Comparison of ENCODE assay signal across 1 cellular context in the genomic region with DNA sequence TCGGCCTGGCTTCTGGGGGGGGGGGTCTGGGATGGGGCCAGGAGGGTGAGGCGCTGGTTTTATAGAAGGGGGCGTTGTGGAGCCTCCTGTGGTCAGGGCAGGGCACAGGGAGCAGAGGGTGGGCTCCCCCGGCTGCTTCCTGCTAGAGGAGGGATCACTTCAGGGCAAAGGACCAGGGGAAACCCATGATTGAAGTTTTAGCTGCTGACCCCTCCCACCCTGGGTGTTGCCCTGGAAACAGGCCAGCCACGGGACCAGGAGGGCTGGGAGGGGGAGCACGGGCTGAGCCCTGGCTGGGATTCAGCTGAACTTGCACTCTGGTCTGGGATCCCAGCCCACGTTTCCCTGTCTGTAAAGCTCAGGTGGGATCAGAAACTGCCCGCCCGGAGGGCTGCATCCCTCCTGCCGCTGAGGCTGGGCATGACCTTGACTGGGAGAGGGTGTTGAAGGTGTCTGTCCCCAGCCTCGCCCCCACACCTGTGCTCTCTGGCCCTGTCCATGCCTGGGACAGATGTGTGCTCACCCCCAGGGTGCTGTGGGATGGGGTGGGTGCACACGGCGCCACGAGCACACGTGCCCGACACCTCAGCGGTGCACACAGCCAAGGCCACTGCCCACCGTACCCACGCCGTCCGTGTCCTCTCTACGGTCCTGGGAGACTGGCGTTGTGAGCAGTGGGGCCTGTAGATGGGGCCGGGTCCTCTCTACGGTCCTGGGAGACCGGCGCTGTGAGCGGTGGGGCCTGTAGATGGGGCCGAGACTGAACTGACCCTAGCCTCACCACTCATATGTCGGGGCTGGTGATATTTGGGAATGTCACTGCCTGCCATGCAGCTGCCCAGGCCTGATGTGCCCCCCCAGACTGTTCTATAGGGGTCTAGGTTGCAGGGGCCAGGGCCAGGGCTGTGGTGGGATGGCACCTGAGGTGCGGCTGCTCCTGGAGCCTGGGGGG.
TF ChIP-seq lines count a peak whose summit lies in the region.

No MANE protein-coding gene starts in this region.

TF ChIP-seq in SK-N-SH treated with all-trans-retinoic acid at 6 μM for 48 hours, 23 proteins besides CTCF, POLR2A, EP300 and RAD21 (continued from another document):
- TF ChIP-seq, protein P1, sequence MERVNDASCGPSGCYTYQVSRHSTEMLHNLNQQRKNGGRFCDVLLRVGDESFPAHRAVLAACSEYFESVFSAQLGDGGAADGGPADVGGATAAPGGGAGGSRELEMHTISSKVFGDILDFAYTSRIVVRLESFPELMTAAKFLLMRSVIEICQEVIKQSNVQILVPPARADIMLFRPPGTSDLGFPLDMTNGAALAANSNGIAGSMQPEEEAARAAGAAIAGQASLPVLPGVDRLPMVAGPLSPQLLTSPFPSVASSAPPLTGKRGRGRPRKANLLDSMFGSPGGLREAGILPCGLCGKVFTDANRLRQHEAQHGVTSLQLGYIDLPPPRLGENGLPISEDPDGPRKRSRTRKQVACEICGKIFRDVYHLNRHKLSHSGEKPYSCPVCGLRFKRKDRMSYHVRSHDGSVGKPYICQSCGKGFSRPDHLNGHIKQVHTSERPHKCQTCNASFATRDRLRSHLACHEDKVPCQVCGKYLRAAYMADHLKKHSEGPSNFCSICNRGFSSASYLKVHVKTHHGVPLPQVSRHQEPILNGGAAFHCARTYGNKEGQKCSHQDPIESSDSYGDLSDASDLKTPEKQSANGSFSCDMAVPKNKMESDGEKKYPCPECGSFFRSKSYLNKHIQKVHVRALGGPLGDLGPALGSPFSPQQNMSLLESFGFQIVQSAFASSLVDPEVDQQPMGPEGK (CRISPR knock-in tag; IDR thresholded peaks at IDR 0.05; ENCODE audit: borderline replicate concordance): no peak
- no peak for TF ChIP-seq RARB (CRISPR knock-in tag; IDR thresholded peaks at IDR 0.05)
- TF ChIP-seq, protein P2, sequence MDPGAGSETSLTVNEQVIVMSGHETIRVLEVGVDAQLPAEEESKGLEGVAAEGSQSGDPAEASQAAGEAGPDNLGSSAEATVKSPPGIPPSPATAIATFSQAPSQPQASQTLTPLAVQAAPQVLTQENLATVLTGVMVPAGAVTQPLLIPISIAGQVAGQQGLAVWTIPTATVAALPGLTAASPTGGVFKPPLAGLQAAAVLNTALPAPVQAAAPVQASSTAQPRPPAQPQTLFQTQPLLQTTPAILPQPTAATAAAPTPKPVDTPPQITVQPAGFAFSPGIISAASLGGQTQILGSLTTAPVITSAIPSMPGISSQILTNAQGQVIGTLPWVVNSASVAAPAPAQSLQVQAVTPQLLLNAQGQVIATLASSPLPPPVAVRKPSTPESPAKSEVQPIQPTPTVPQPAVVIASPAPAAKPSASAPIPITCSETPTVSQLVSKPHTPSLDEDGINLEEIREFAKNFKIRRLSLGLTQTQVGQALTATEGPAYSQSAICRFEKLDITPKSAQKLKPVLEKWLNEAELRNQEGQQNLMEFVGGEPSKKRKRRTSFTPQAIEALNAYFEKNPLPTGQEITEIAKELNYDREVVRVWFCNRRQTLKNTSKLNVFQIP (CRISPR knock-in tag; IDR thresholded peaks at IDR 0.05; ENCODE audit: borderline replicate concordance, low read depth): no peak
- no peak for TF ChIP-seq ISL1 (CRISPR knock-in tag; IDR thresholded peaks at IDR 0.05)
- TF ChIP-seq TCF4 (CRISPR knock-in tag; IDR thresholded peaks at IDR 0.05; ENCODE audit: borderline replicate concordance): no peak
- TF ChIP-seq, protein P3, sequence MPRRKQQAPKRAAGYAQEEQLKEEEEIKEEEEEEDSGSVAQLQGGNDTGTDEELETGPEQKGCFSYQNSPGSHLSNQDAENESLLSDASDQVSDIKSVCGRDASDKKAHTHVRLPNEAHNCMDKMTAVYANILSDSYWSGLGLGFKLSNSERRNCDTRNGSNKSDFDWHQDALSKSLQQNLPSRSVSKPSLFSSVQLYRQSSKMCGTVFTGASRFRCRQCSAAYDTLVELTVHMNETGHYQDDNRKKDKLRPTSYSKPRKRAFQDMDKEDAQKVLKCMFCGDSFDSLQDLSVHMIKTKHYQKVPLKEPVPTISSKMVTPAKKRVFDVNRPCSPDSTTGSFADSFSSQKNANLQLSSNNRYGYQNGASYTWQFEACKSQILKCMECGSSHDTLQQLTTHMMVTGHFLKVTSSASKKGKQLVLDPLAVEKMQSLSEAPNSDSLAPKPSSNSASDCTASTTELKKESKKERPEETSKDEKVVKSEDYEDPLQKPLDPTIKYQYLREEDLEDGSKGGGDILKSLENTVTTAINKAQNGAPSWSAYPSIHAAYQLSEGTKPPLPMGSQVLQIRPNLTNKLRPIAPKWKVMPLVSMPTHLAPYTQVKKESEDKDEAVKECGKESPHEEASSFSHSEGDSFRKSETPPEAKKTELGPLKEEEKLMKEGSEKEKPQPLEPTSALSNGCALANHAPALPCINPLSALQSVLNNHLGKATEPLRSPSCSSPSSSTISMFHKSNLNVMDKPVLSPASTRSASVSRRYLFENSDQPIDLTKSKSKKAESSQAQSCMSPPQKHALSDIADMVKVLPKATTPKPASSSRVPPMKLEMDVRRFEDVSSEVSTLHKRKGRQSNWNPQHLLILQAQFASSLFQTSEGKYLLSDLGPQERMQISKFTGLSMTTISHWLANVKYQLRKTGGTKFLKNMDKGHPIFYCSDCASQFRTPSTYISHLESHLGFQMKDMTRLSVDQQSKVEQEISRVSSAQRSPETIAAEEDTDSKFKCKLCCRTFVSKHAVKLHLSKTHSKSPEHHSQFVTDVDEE (CRISPR knock-in tag; IDR thresholded peaks at IDR 0.05): no peak
- TF ChIP-seq ZC3H10 (CRISPR knock-in tag; IDR thresholded peaks at IDR 0.05): no peak
- no peak for TF ChIP-seq ZNF8 (CRISPR knock-in tag; IDR thresholded peaks at IDR 0.05)
- TF ChIP-seq ESRRG (CRISPR knock-in tag; IDR thresholded peaks at IDR 0.05): no peak
